8 cellular contexts compared by ENCODE assay signal in the genomic region with DNA sequence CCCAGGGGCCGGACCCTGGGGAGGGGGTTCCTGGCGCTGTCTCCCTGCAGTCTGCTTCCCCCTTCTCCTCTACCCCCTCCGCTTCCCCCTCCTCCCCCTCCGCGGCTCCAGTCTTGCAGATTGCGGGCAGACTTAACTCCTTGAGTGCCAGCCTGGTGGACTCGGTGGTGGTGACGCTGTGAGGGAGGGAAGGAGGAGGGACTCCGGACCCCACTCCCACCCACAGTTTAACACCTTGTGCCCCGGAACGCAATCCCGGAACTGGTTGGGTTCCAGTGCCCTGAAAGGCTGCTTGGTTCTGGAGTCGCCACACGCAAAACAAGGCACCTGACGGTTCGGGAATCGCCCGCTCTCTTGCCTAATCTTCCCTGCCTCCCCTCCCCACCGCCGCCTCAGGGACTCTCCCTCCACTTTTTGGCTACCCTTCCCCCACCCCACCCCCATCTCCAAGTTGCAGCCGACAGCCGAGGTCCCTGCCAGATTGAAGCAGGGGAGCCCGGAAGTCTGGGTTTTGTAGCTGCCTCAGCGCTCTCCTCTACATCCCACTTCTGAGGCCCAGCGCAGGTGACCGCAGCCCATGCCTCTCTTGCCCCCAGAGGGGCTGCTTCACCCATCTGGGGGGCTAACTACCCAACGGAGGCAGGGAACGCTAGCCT.
DNase-seq lines count a peak whose midpoint lies in the region; ATAC-seq lines count a peak whose summit lies in the region.

No MANE protein-coding gene starts in this region.

- ATAC-seq in GM21619 (IDR thresholded peaks at IDR 0.05; ENCODE audit: unreplicated experiment) = no peak

- no peaks in the 10 kb centered on the region for H3K27me3 ChIP-seq in layer of hippocampus (ENCODE audit: control insufficient read depth, insufficient read depth, low read length)

- DNase-seq in NCI-H748 (lab: John Stamatoyannopoulos, UW; ENCODE audit: unreplicated experiment) (peak; percentile 82), NCI-H748 treated with DMSO at 0.1 percent for 48 hours (lab: John Stamatoyannopoulos, UW) (no peak), NCI-H345 treated with DMSO at 0.1 percent for 48 hours (lab: John Stamatoyannopoulos, UW; ENCODE audit: unreplicated experiment) (peak; percentile 61)
- DNase-seq in activated CD4-positive, alpha-beta T cell treated with anti-CD3 and anti-CD28 coated beads for 1 hour = peak; percentile 57
- DNase-seq in stimulated activated CD4-positive, alpha-beta T cell treated with anti-CD3 and anti-CD28 coated beads, Interleukin-15, amount 100 ng/mL, for 48 hours (ENCODE audit: low read depth in 2 of 2) = peak; percentile 69 to 72

- H3K27ac ChIP-seq in cingulate gyrus (ENCODE audit: low read depth, low read length) (peak overlapping the region; percentile 99), layer of hippocampus (ENCODE audit: low read depth, low read length) (peak overlapping the region; percentile 99)
